Comparison of ENCODE assay signal across 8 cellular contexts in the genomic region with DNA sequence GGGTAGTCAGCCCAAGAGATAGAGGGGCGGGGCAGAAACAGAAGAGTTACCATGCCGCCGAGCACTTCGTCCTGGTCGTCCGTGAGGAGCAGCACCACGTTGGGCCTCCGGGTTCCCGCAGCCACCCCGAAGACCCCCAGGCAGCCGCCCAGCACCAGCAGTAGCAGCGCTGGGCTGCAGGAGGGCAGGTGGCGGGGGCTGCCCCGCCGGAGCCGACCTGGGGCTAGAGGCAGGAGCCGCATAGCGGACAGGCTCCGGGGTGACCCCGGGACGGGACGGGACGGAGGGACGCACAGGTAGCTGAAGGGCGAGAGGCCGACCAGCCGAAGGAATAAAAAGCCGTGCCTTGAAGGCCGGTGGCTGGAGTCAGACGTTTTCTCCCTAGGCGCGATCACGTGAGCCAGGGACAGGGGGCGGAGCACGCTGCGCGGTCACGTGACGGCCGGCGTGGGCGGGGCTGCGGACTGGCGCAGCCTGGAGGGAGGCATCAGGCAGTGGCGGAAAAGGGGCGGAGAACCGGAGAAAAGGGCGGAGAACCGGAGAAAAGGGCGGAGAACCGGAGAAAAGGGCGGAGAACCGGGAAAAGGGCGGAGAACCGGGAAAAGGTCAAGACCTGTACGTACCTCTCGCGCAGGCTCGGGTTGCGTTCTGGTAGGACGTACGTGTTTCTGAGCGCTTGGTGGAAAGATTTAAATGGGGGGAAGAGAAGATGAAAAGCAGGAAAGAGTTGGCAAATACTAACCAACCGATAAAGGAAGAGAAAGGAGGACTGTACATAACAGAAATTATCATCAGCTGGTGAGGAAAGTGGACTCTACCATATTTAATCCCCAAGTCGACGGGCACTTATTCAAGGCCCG. TPM values are rescaled to one million over a fixed set of nuclear protein-coding genes. Genes with fewer than 3 reads are reported as not detected.
A peak's percentile ranks its signal among the peaks of the same experiment; 100 is the strongest.
DNase-seq lines count a peak whose midpoint lies in the region; ATAC-seq and TF ChIP-seq lines count a peak whose summit lies in the region.

A gene (minus strand): TSS at position 372 of the 860 bp plus-strand sequence. CDS start 130 bp downstream, at position 242.

- no peaks in the 10 kb centered on the region for H3K27me3 Mint-ChIP-seq in activated naive CD8-positive, alpha-beta T cell

- H3K9me3 Mint-ChIP-seq in activated naive CD8-positive, alpha-beta T cell (ENCODE audit: low read depth), result no peaks in the 10 kb centered on the region

- H3K4me1 Mint-ChIP-seq in activated naive CD8-positive, alpha-beta T cell (ENCODE audit: low read depth), result peaks cover 40% of the 10 kb centered on the region

- H3K4me3 ChIP-seq in osteoblast (ENCODE audit: insufficient read depth, low read length) (peak within 1 kb of the TSS; percentile 94), thoracic aorta (peak within 1 kb of the TSS; percentile 93)

- TF ChIP-seq CTCF in osteoblast (IDR thresholded peaks at IDR 0.05; ENCODE audit: extremely low read depth, low read depth, low read length), result no peak
- TF ChIP-seq CTCF in thoracic aorta (IDR thresholded peaks at IDR 0.05), result no peak

- H3K9me3 ChIP-seq in osteoblast (ENCODE audit: low read depth, low read length) (no peaks in the 10 kb centered on the region), thoracic aorta (no peaks in the 10 kb centered on the region)

- peak; percentile 77 for ATAC-seq in HG02588 (IDR thresholded peaks at IDR 0.05; ENCODE audit: unreplicated experiment)
- ATAC-seq in thoracic aorta (ENCODE audit: insufficient number of reproducible peaks, low FRiP score, low read depth), result peak; percentile 85

- peak within 1 kb of the TSS; percentile 94 for H2AFZ ChIP-seq in osteoblast (ENCODE audit: low read length)

- peak within 1 kb of the TSS; percentile 97 for H3K27ac Mint-ChIP-seq in activated naive CD8-positive, alpha-beta T cell

- H4K20me1 ChIP-seq in osteoblast (ENCODE audit: insufficient read depth, low read length), result no peaks in the 10 kb centered on the region

- H3K36me3 Mint-ChIP-seq in activated naive CD8-positive, alpha-beta T cell, result no peaks in the 10 kb centered on the region

- peaks cover 40% of the 10 kb centered on the region for H3K79me2 ChIP-seq in osteoblast (ENCODE audit: insufficient read depth, low read length)

- H3K4me2 ChIP-seq in osteoblast (ENCODE audit: insufficient read depth, low read length), result peak within 1 kb of the TSS; percentile 85

- H3K27me3 ChIP-seq in osteoblast (ENCODE audit: insufficient read depth, low read length) (no peaks in the 10 kb centered on the region), thoracic aorta (replicated peaks; ENCODE audit: insufficient read depth) (no peaks in the 10 kb centered on the region)

- H3K27ac ChIP-seq in osteoblast (ENCODE audit: low read depth, low read length), result peak within 1 kb of the TSS; percentile 72
- peak within 1 kb of the TSS; percentile 83 to 84 for H3K27ac ChIP-seq in thoracic aorta

- H3K4me3 Mint-ChIP-seq in activated naive CD8-positive, alpha-beta T cell, result peak within 1 kb of the TSS; percentile 97

- H3K4me1 ChIP-seq in osteoblast (ENCODE audit: insufficient read depth, low read length), result peaks cover 12% of the 10 kb centered on the region
- H3K4me1 ChIP-seq in thoracic aorta (ENCODE audit: control insufficient read depth in 1 of 2, low read depth in 2 of 2), result peaks cover 20 to 23% of the 10 kb centered on the region in 2 donors

- H3K36me3 ChIP-seq in osteoblast (ENCODE audit: insufficient read depth, low read length) (no peaks in the 10 kb centered on the region), thoracic aorta (no peaks in the 10 kb centered on the region)

- DNase-seq in GM04504 (ENCODE audit: low read depth), result peak; percentile 86
- DNase-seq in NCI-H1092 treated with DMSO at 0.1 percent for 48 hours (lab: John Stamatoyannopoulos, UW), result peak; percentile 83
- DNase-seq in SKM-1 (lab: John Stamatoyannopoulos, UW; ENCODE audit: unreplicated experiment), result peak; percentile 61
- DNase-seq in glomerular visceral epithelial cell (ENCODE audit: extremely low spot score), result peak; percentile 91
- DNase-seq in osteoblast (ENCODE audit: insufficient read length, low spot score, missing footprints), result peak; percentile 97
- peak; percentile 81 for DNase-seq in thoracic aorta (ENCODE audit: low spot score)

RNA-seq across cellular contexts. Expression of the gene that starts here (rescaled TPM):
- total RNA-seq in osteoblast (277 and 292 TPM in 2 replicates), thoracic aorta (100 to 1,000 TPM; 107 to 125 TPM)

Comparison
In these comparisons a context has a peak if more than half of its experiments do, and no peak if none do; other contexts are left out.
1. Peak in every context shown above with its lines: DNase-seq, ATAC-seq, H3K4me3 ChIP-seq and H3K27ac ChIP-seq.